ENCODE assay signal across 26 cellular contexts in the genomic region with DNA sequence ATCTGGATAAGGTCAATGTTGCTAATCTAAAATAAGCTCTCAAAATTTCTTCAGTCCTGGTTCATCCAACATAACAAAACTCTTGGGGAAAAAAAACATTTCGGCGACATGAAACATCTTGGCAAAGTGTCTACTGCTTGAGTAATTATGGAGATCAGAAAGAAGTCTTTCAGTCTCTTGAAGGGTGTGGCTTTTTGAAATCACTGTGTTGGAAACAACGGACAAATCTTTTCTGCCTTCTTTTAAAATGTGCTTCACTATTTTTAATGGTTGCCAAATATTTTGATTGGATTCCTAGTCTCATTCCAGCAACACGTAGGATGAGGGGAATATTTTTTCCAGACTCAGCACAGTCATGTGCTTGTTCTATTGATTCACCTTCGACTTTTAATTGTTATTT.
DNase-seq lines count a peak whose midpoint lies in the region; ATAC-seq and TF ChIP-seq lines count a peak whose summit lies in the region.
"Had no signal": no experiment of that assay in that cellular context is flagged by ENCODE, and none has a peak within 500 bp of the region (broad histone marks: within the 10 kb centered on the region; RNA-seq: fewer than 3 reads in every experiment).

No MANE protein-coding gene starts in this region.

- H3K9ac ChIP-seq in muscle layer of colon (ENCODE audit: low read length), result no peak overlapping the region
- H3K9ac ChIP-seq: KMS-11 had no signal

- H3K27ac ChIP-seq in muscle layer of colon (ENCODE audit: low read depth, low read length), result peak overlapping the region; percentile 88
- H3K27ac ChIP-seq in thoracic aorta, result peak overlapping the region; percentile 46 to 69
- H3K27ac ChIP-seq: KMS-11, SJCRH30, upper lobe of right lung had no signal

- no peaks in the 10 kb centered on the region for H3K27me3 ChIP-seq in muscle layer of colon (ENCODE audit: control insufficient read depth in 1 of 2, insufficient read depth in 2 of 2, low read length in 2 of 2)
- H3K27me3 ChIP-seq in thoracic aorta (replicated peaks; ENCODE audit: insufficient read depth), result no peaks in the 10 kb centered on the region
- no peaks in the 10 kb centered on the region for H3K27me3 ChIP-seq in BE2C
- H3K27me3 ChIP-seq: dorsolateral prefrontal cortex, SJCRH30, upper lobe of right lung had no signal

- no peak for TF ChIP-seq RAD21 in Ishikawa (IDR thresholded peaks at IDR 0.05; ENCODE audit: low read depth)

- ATAC-seq in thoracic aorta (ENCODE audit: insufficient number of reproducible peaks, low FRiP score, low read depth), result no peak
- ATAC-seq in GM18519 (IDR thresholded peaks at IDR 0.05; ENCODE audit: low FRiP score, unreplicated experiment), result no peak
- ATAC-seq in GM19467 (IDR thresholded peaks at IDR 0.05; ENCODE audit: unreplicated experiment), result no peak
- ATAC-seq: activated CD8-positive, alpha-beta T cell treated with anti-CD3 and anti-CD28 coated beads for 36 hours; activated T-cell treated with anti-CD3 and anti-CD28 coated beads, Interleukin-2, amount 50 U/mL, for 4 hours; naive thymus-derived CD8-positive, alpha-beta T cell; PC-3; upper lobe of right lung had no signal

- DNase-seq in epithelial cell of esophagus (ENCODE audit: low read depth) (peak; percentile 19), thoracic aorta (ENCODE audit: low spot score) (no peak), BE2C (no peak), DMS53 treated with DMSO at 0.1 percent for 48 hours (lab: John Stamatoyannopoulos, UW; ENCODE audit: unreplicated experiment) (no peak)
- DNase-seq: activated B cell treated with CpG ODN at 0.5 μM for 24 hours; activated CD8-positive, alpha-beta T cell treated with anti-CD3 and anti-CD28 coated beads for 36 hours; activated T-cell treated with anti-CD3 and anti-CD28 coated beads, Interleukin-2, amount 50 U/mL, for 4 hours; dorsolateral prefrontal cortex; EL; erythroblast; head of caudate nucleus; immature natural killer cell; naive thymus-derived CD8-positive, alpha-beta T cell; NCI-H1105; NCI-H2107; PC-3; posterior cingulate gyrus; SJCRH30; T-helper 2 cell; upper lobe of right lung had no signal

- no peak for TF ChIP-seq CTCF in epithelial cell of esophagus (IDR thresholded peaks at IDR 0.05; ENCODE audit: insufficient read depth, low read depth, low read length, missing control alignments)
- TF ChIP-seq CTCF in thoracic aorta (IDR thresholded peaks at IDR 0.05), result no peak
- TF ChIP-seq CTCF in BE2C (IDR thresholded peaks at IDR 0.05; ENCODE audit: low read depth, low read length), result no peak

- H3K4me1 ChIP-seq in muscle layer of colon (ENCODE audit: insufficient read depth, low read length) (peaks cover 81% of the 10 kb centered on the region), thoracic aorta (ENCODE audit: control insufficient read depth in 1 of 2, low read depth in 2 of 2) (peaks cover 43 to 68% of the 10 kb centered on the region in 2 donors), BE2C (peaks cover 7% of the 10 kb centered on the region)
- H3K4me1 ChIP-seq: SJCRH30 had no signal

- H3K9me3 ChIP-seq in muscle layer of colon (ENCODE audit: low read length), result no peaks in the 10 kb centered on the region
- H3K9me3 ChIP-seq in thoracic aorta, result no peaks in the 10 kb centered on the region
- H3K9me3 ChIP-seq in BE2C, result no peaks in the 10 kb centered on the region
- H3K9me3 ChIP-seq: SJCRH30, upper lobe of right lung had no signal

- no peak overlapping the region for H3K4me3 ChIP-seq in epithelial cell of esophagus (ENCODE audit: low read length)
- H3K4me3 ChIP-seq in muscle layer of colon (ENCODE audit: low read depth in 1 of 2, low read length in 2 of 2), result no peak overlapping the region
- H3K4me3 ChIP-seq in thoracic aorta, result peak overlapping the region; percentile 37
- no peak overlapping the region for H3K4me3 ChIP-seq in BE2C (ENCODE audit: low read depth, low read length)
- H3K4me3 ChIP-seq: dorsolateral prefrontal cortex, lung, SJCRH30, upper lobe of right lung had no signal

- TF ChIP-seq EP300 in Ishikawa (IDR thresholded peaks at IDR 0.05; ENCODE audit: borderline replicate concordance), result peak; percentile 13

- peaks cover 13% of the 10 kb centered on the region for H3K36me3 ChIP-seq in muscle layer of colon (ENCODE audit: insufficient read depth, low read length)
- no peaks in the 10 kb centered on the region for H3K36me3 ChIP-seq in thoracic aorta
- H3K36me3 ChIP-seq in BE2C, result peaks cover 6% of the 10 kb centered on the region
- H3K36me3 ChIP-seq: SJCRH30 had no signal

TF ChIP-seq in Ishikawa, 13 proteins besides CTCF, POLR2A, EP300 and RAD21:
- no peak for TF ChIP-seq ZBTB7A (IDR thresholded peaks at IDR 0.05; ENCODE audit: low read depth)
- TF ChIP-seq USF1 (IDR thresholded peaks at IDR 0.05), result no peak
- TF ChIP-seq NFIC (IDR thresholded peaks at IDR 0.05), result peak; percentile 28; the same call in 1 of the 2 replicates
- TF ChIP-seq YY1 (IDR thresholded peaks at IDR 0.05; ENCODE audit: low read depth), result no peak
- no peak for TF ChIP-seq CEBPB (IDR thresholded peaks at IDR 0.05)
- 0 out of 2 replicates have a peak, but pooled peaks have one; percentile 40 for TF ChIP-seq TEAD4 (IDR thresholded peaks at IDR 0.05)
